ENCODE assay signal across 8 cellular contexts in genomic region chr9:35748858-35749514, GRCh38. TPM values are rescaled to one million over a fixed set of nuclear protein-coding genes. Genes with fewer than 3 reads are reported as not detected.
DNase-seq lines count a peak whose midpoint lies in the region; ATAC-seq and TF ChIP-seq lines count a peak whose summit lies in the region.

GBA2 (minus strand) TSS chr9:35749228; CDS start chr9:35748704, 524 bp downstream.
A gene with protein sequence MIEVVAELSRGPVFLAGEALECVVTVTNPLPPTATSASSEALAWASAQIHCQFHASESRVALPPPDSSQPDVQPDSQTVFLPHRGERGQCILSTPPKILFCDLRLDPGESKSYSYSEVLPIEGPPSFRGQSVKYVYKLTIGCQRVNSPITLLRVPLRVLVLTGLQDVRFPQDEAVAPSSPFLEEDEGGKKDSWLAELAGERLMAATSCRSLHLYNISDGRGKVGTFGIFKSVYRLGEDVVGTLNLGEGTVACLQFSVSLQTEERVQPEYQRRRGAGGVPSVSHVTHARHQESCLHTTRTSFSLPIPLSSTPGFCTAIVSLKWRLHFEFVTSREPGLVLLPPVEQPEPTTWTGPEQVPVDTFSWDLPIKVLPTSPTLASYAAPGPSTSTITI (plus strand): TSS chr9:35749287. CDS start chr9:35749756, 469 bp downstream.

- TF ChIP-seq POLR2A in uterus (IDR thresholded peaks at IDR 0.05): peak; percentile 55 to 78

- H3K27ac ChIP-seq in osteoblast (ENCODE audit: low read depth, low read length): peak within 1 kb of the TSS; percentile 82
- peak within 1 kb of the TSS; percentile 83 to 90 for H3K27ac ChIP-seq in uterus

- peaks cover 27% of the 10 kb centered on the region for H3K36me3 ChIP-seq in H7 (replicated peaks; ENCODE audit: control insufficient read depth, insufficient read depth, low read length)
- peaks cover 39% of the 10 kb centered on the region for H3K36me3 ChIP-seq in osteoblast (ENCODE audit: insufficient read depth, low read length)
- no peaks in the 10 kb centered on the region for H3K36me3 ChIP-seq in uterus

- DNase-seq in GDM1 (lab: John Stamatoyannopoulos, UW): peak; percentile 50
- peak; percentile 95 for DNase-seq in H7
- DNase-seq in LoVo (ENCODE audit: low spot score): peak; percentile 84
- DNase-seq in SKM-1 treated with dmso at 0.1 percent for 144 hours (lab: John Stamatoyannopoulos, UW; ENCODE audit: unreplicated experiment): peak; percentile 53
- DNase-seq in activated naive CD8-positive, alpha-beta T cell treated with anti-CD3 and anti-CD28 coated beads, Interleukin-2, amount 50 U/mL, for 24 hours: peak; percentile 80
- DNase-seq in Right ventricle myocardium inferior (ENCODE audit: missing footprints): peak; percentile 93
- peak; percentile 96 for DNase-seq in osteoblast (ENCODE audit: insufficient read length, low spot score, missing footprints)
- DNase-seq in uterus: peak; percentile 75 to 81

- ATAC-seq in activated naive CD8-positive, alpha-beta T cell treated with anti-CD3 and anti-CD28 coated beads, Interleukin-2, amount 50 U/mL, for 24 hours: peak; percentile 91
- peak; percentile 92 for ATAC-seq in Right ventricle myocardium inferior

- peaks cover 41% of the 10 kb centered on the region for H3K4me1 Mint-ChIP-seq in activated naive CD8-positive, alpha-beta T cell treated with anti-CD3 and anti-CD28 coated beads, Interleukin-2, amount 50 U/mL, for 24 hours

- peaks cover 29% of the 10 kb centered on the region for H4K20me1 ChIP-seq in osteoblast (ENCODE audit: insufficient read depth, low read length)

- H3K36me3 Mint-ChIP-seq in activated naive CD8-positive, alpha-beta T cell treated with anti-CD3 and anti-CD28 coated beads, Interleukin-2, amount 50 U/mL, for 24 hours (ENCODE audit: low read depth): peaks cover 27% of the 10 kb centered on the region

- H3K27ac Mint-ChIP-seq in activated naive CD8-positive, alpha-beta T cell treated with anti-CD3 and anti-CD28 coated beads, Interleukin-2, amount 50 U/mL, for 24 hours: peak within 1 kb of the TSS; percentile 82

- peak within 1 kb of the TSS; percentile 87 for H2AFZ ChIP-seq in osteoblast (ENCODE audit: low read length)

- TF ChIP-seq CTCF in osteoblast (IDR thresholded peaks at IDR 0.05; ENCODE audit: extremely low read depth, low read depth, low read length): no peak
- peak in 2 of 4 experiments; percentile 2 to 5 for TF ChIP-seq CTCF in uterus (IDR thresholded peaks at IDR 0.05)

- peak within 1 kb of the TSS; percentile 89 for H3K4me3 ChIP-seq in H7 (ENCODE audit: insufficient read depth, low read depth, low read length)
- H3K4me3 ChIP-seq in osteoblast (ENCODE audit: insufficient read depth, low read length): peak within 1 kb of the TSS; percentile 92
- H3K4me3 ChIP-seq in uterus: peak within 1 kb of the TSS; percentile 66 to 91

- peak within 1 kb of the TSS; percentile 89 for H3K4me2 ChIP-seq in osteoblast (ENCODE audit: insufficient read depth, low read length)

- no peaks in the 10 kb centered on the region for H3K9me3 ChIP-seq in osteoblast (ENCODE audit: low read depth, low read length)
- H3K9me3 ChIP-seq in uterus: no peaks in the 10 kb centered on the region

- no peaks in the 10 kb centered on the region for H3K9me3 Mint-ChIP-seq in activated naive CD8-positive, alpha-beta T cell treated with anti-CD3 and anti-CD28 coated beads, Interleukin-2, amount 50 U/mL, for 24 hours

- H3K4me3 Mint-ChIP-seq in activated naive CD8-positive, alpha-beta T cell treated with anti-CD3 and anti-CD28 coated beads, Interleukin-2, amount 50 U/mL, for 24 hours: peak within 1 kb of the TSS; percentile 89

- H3K27me3 ChIP-seq in H7 (ENCODE audit: control insufficient read depth, insufficient read depth, low read length) (no peaks in the 10 kb centered on the region), osteoblast (ENCODE audit: insufficient read depth, low read length) (no peaks in the 10 kb centered on the region), uterus (no peaks in the 10 kb centered on the region)

- H3K4me1 ChIP-seq in osteoblast (ENCODE audit: insufficient read depth, low read length) (peaks cover 28% of the 10 kb centered on the region), uterus (peaks cover 0 to 18% of the 10 kb centered on the region in 2 donors)

- H3K79me2 ChIP-seq in osteoblast (ENCODE audit: insufficient read depth, low read length): peaks cover 57% of the 10 kb centered on the region

- intact Hi-C loops in Right ventricle myocardium inferior (cut with DNase I): loop anchor here (2.0 kb wide), 1 partner anchor 16 kb away; the partner anchor contains the start of genes CREB3 and TLN1
- intact Hi-C loops in uterus (cut with DNase I; ENCODE audit: low total_unique reads): no loop called here

- H3K27me3 Mint-ChIP-seq in activated naive CD8-positive, alpha-beta T cell treated with anti-CD3 and anti-CD28 coated beads, Interleukin-2, amount 50 U/mL, for 24 hours: no peaks in the 10 kb centered on the region

RNA-seq across cellular contexts. Expression of gene GBA2, which starts in this region (rescaled TPM):
- total RNA-seq in H7 (2014; rRNA removed; shearing (Covaris generic)): 75.2 and 85.5 TPM in 2 replicates
- total RNA-seq in Right ventricle myocardium inferior: 80.2 TPM
- total RNA-seq in osteoblast: 29.5 and 31.1 TPM in 2 replicates
- total RNA-seq in uterus: 100 to 1,000 TPM in 1 of 4 donors, 10 to 100 TPM in 3; 26.9 to 104 (median 42.1) TPM

RNA-seq across cellular contexts. Expression of the second gene that starts in this region (rescaled TPM):
- 14.4 and 16.4 TPM in 2 replicates for total RNA-seq in H7 (2014; rRNA removed; shearing (Covaris generic))
- 29.0 TPM for total RNA-seq in Right ventricle myocardium inferior
- 16.5 and 18.5 TPM in 2 replicates for total RNA-seq in osteoblast
- total RNA-seq in uterus: 10 to 100 TPM in 2 of 4 donors, 1 to 10 TPM in 2; 2.0 to 38.1 (median 10.3) TPM

Comparison
In these comparisons a context has a peak if more than half of its experiments do, and no peak if none do; other contexts are left out.
1. Peak in every context shown above with its lines: DNase-seq, ATAC-seq, H3K4me3 ChIP-seq and H3K27ac ChIP-seq.